Comparison of ENCODE assay signal across 25 cellular contexts in genomic region chr18:72197598-72197997, GRCh38.
"Had no signal": no experiment of that assay in that cellular context is flagged by ENCODE, and none has a peak within 500 bp of the region (broad histone marks: within the 10 kb centered on the region; RNA-seq: fewer than 3 reads in every experiment).

No MANE protein-coding gene starts in this region.

- H3K27me3 ChIP-seq: gastrocnemius medialis, heart right ventricle, testis, tibial nerve, upper lobe of right lung, vagina had no signal

- H3K4me1 ChIP-seq: gastrocnemius medialis, heart right ventricle, parathyroid adenoma, psoas muscle, testis, tibial nerve, upper lobe of right lung, vagina had no signal

- H3K4me3 ChIP-seq: coronary artery, gastrocnemius medialis, heart right ventricle, psoas muscle, skin epidermis, testis, tibial nerve, upper lobe of right lung, vagina had no signal

- H3K36me3 ChIP-seq: gastrocnemius medialis, heart right ventricle, tibial nerve, upper lobe of right lung, vagina had no signal

- DNase-seq: effector CD4-positive, alpha-beta T cell; gastrocnemius medialis; heart right ventricle; hypothalamus; kidney glomerular epithelial cell; mammary epithelial cell; naive B cell; occipital lobe; psoas muscle; stimulated activated CD4-positive, alpha-beta T cell treated with anti-CD3 and anti-CD28 coated beads, Interleukin-2, amount 100 ng/mL, for 24 hours; stimulated activated CD4-positive, alpha-beta T cell treated with anti-CD3 and anti-CD28 coated beads, Interleukin-4, amount 100 ng/mL, for 4 hours; stimulated activated naive B cell treated with anti-CD40 and anti-IgM and Interleukin-4, amounts not matched to agents 10 μg/mL and 1 μg/mL and 100 μg/mL, for 72 hours; stimulated activated naive CD8-positive, alpha-beta T cell treated with anti-CD3 and anti-CD28 coated beads, Interleukin-15, amount 100 ng/mL, for 72 hours; testis; upper lobe of right lung had no signal

- H2AFZ ChIP-seq: parathyroid adenoma had no signal

- H3K4me3 Mint-ChIP-seq: mesothelial cell of epicardium; naive B cell; nephron; stimulated activated naive B cell treated with anti-CD40 and anti-IgM and Interleukin-4, amounts not matched to agents 10 μg/mL and 1 μg/mL and 100 μg/mL, for 72 hours; stimulated activated naive CD8-positive, alpha-beta T cell treated with anti-CD3 and anti-CD28 coated beads, Interleukin-15, amount 100 ng/mL, for 72 hours had no signal

- H3K27me3 Mint-ChIP-seq: naive B cell; stimulated activated naive B cell treated with anti-CD40 and anti-IgM and Interleukin-4, amounts not matched to agents 10 μg/mL and 1 μg/mL and 100 μg/mL, for 72 hours; stimulated activated naive CD8-positive, alpha-beta T cell treated with anti-CD3 and anti-CD28 coated beads, Interleukin-15, amount 100 ng/mL, for 72 hours had no signal

- H3K9me3 Mint-ChIP-seq: nephron had no signal

- H3K4me1 Mint-ChIP-seq: mesothelial cell of epicardium; naive B cell; nephron; stimulated activated naive B cell treated with anti-CD40 and anti-IgM and Interleukin-4, amounts not matched to agents 10 μg/mL and 1 μg/mL and 100 μg/mL, for 72 hours; stimulated activated naive CD8-positive, alpha-beta T cell treated with anti-CD3 and anti-CD28 coated beads, Interleukin-15, amount 100 ng/mL, for 72 hours had no signal

- H3K27ac ChIP-seq: coronary artery, gastrocnemius medialis, heart right ventricle, parathyroid adenoma, psoas muscle, skin epidermis, testis, tibial nerve, upper lobe of right lung, vagina had no signal

- H3K36me3 Mint-ChIP-seq: mesothelial cell of epicardium; naive B cell; stimulated activated naive B cell treated with anti-CD40 and anti-IgM and Interleukin-4, amounts not matched to agents 10 μg/mL and 1 μg/mL and 100 μg/mL, for 72 hours had no signal

- ATAC-seq: esophagus mucosa; gastrocnemius medialis; heart right ventricle; left lobe of liver; psoas muscle; sciatic nerve; stimulated activated naive B cell treated with anti-CD40 and anti-IgM and Interleukin-4, amounts not matched to agents 10 μg/mL and 1 μg/mL and 100 μg/mL, for 72 hours; stimulated activated naive CD8-positive, alpha-beta T cell treated with anti-CD3 and anti-CD28 coated beads, Interleukin-15, amount 100 ng/mL, for 72 hours; upper lobe of right lung had no signal

- H3K79me2 ChIP-seq: parathyroid adenoma had no signal

- H3K9me3 ChIP-seq: psoas muscle, testis, upper lobe of right lung, vagina had no signal

- H3K27ac Mint-ChIP-seq: mesothelial cell of epicardium; naive B cell; nephron; stimulated activated naive B cell treated with anti-CD40 and anti-IgM and Interleukin-4, amounts not matched to agents 10 μg/mL and 1 μg/mL and 100 μg/mL, for 72 hours; stimulated activated naive CD8-positive, alpha-beta T cell treated with anti-CD3 and anti-CD28 coated beads, Interleukin-15, amount 100 ng/mL, for 72 hours had no signal
